Comparison of ENCODE assay signal across 12 cellular contexts in the genomic region with DNA sequence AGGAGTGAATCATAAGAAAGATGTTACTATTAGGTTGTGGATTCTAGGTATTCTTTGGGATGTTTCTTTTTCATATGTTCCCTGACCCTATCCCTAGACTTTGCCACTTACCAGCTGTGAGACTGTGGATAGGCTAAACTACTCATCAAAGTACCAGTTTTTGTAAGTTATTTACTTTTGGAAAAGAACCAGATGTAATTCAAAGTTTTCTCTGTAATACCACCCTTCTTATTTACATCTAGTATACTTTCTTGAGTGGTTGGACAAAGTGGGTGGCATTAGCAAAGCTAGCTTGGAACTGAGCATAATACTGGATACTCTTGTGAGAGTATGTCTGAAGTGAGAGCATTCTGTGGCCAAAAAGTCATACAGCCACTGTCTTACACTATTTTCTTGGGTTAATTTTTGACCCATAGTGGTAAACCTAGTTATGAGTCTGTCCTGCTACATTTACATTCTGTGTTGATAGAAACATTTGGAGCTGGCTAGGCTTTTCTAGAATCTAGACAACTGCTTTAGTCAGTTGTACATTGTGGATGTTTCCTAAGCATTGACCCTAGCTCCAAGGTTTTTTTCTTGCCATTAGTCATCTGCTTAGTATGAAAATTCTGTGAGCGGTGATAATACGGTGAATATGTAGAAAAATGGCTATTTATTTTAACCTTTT. TPM values are rescaled to one million over a fixed set of nuclear protein-coding genes. Genes with fewer than 3 reads are reported as not detected.
DNase-seq lines count a peak whose midpoint lies in the region; ATAC-seq, FAIRE-seq and TF ChIP-seq lines count a peak whose summit lies in the region.
"Had no signal": no experiment of that assay in that cellular context is flagged by ENCODE, and none has a peak within 500 bp of the region (broad histone marks: within the 10 kb centered on the region; RNA-seq: fewer than 3 reads in every experiment).

No MANE protein-coding gene starts in this region.

- H4K5ac ChIP-seq in H9 (ENCODE audit: insufficient read length, low read depth, low read length): no peak overlapping the region

- H3K4me1 Mint-ChIP-seq in CD8-positive, alpha-beta T cell (ENCODE audit: low read depth): peaks cover 52% of the 10 kb centered on the region
- H3K4me1 Mint-ChIP-seq in H9: peaks cover 0 to 5% of the 10 kb centered on the region in 2 experiments; a peak in 1 of 4 replicates
- H3K4me1 Mint-ChIP-seq: nephron had no signal

- no peak overlapping the region for H3K4ac ChIP-seq in H9 (ENCODE audit: low read depth, low read length)

- 48 to 60% methylated on average over 2 of the region's 2 CpGs for WGBS in tibial nerve, 2 donors
- no CpG with 5 or more reads among the region's 2 CpGs for WGBS in H9 (ENCODE audit: extremely low coverage, insufficient read length, low lambda C conversion rate)

- no peak overlapping the region for H4K91ac ChIP-seq in H9 (ENCODE audit: insufficient read length, low read depth, low read length)

- no peak overlapping the region for H2BK20ac ChIP-seq in H9 (ENCODE audit: low read depth, low read length, poor library complexity, severe bottlenecking)

- H3K27me3 Mint-ChIP-seq in CD8-positive, alpha-beta T cell (ENCODE audit: low read depth): no peaks in the 10 kb centered on the region
- no peaks in the 10 kb centered on the region for H3K27me3 Mint-ChIP-seq in H9 (ENCODE audit: low read depth)
- H3K27me3 Mint-ChIP-seq: stimulated activated memory B cell treated with anti-CD40 and anti-IgM and Interleukin-4, amounts not matched to agents 10 μg/mL and 1 μg/mL and 100 μg/mL, for 72 hours had no signal

- no peak for TF ChIP-seq EP300 in tibial nerve (IDR thresholded peaks at IDR 0.05)

- no peak overlapping the region for H2AK5ac ChIP-seq in H9 (ENCODE audit: insufficient read length, low read length)

- CTCF ChIA-PET in CD8-positive, alpha-beta T cell (lab: Charles Lee): no interaction called here

- no peak overlapping the region for H3T11ph ChIP-seq in H9 (ENCODE audit: low read length)

- no peaks in the 10 kb centered on the region for H3K9me3 Mint-ChIP-seq in CD8-positive, alpha-beta T cell
- peaks cover 53 to 56% of the 10 kb centered on the region in 2 experiments for H3K9me3 Mint-ChIP-seq in H9
- H3K9me3 Mint-ChIP-seq: stimulated activated memory B cell treated with anti-CD40 and anti-IgM and Interleukin-4, amounts not matched to agents 10 μg/mL and 1 μg/mL and 100 μg/mL, for 72 hours had no signal

- H3K79me2 ChIP-seq in H9 (ENCODE audit: insufficient read depth, low read length): peaks cover 2% of the 10 kb centered on the region; the same call in 1 of the 2 replicates

- POLR2A ChIA-PET in CD8-positive, alpha-beta T cell (lab: Charles Lee): no interaction called here

- H3K9ac ChIP-seq in H9 (ENCODE audit: extremely low read depth, insufficient read length, low read length): no peak overlapping the region

- H3K27ac Mint-ChIP-seq in CD8-positive, alpha-beta T cell: no peak overlapping the region
- H3K27ac Mint-ChIP-seq in H9: no peak overlapping the region
- H3K27ac Mint-ChIP-seq: stimulated activated memory B cell treated with anti-CD40 and anti-IgM and Interleukin-4, amounts not matched to agents 10 μg/mL and 1 μg/mL and 100 μg/mL, for 72 hours had no signal

- no peaks in the 10 kb centered on the region for H4K20me1 ChIP-seq in H9 (ENCODE audit: control insufficient read depth, insufficient read depth, insufficient read length)

- H4K8ac ChIP-seq in H9 (replicated peaks; ENCODE audit: insufficient read length, low read depth, low read length): no peak overlapping the region

- no peak overlapping the region for H3K23ac ChIP-seq in H9 (ENCODE audit: insufficient read length, low read depth, low read length)

- no peak for DNase-seq in CD8-positive, alpha-beta T cell
- DNase-seq in fibroblast of pulmonary artery (ENCODE audit: low read depth): peak; percentile 48
- DNase-seq in tibial nerve (ENCODE audit: low spot score in 2 of 2): no peak
- no peak for DNase-seq in H54 (ENCODE audit: insufficient read length, low spot score)
- no peak for DNase-seq in H9
- DNase-seq in MV-4-11 (lab: John Stamatoyannopoulos, UW): no peak
- DNase-seq: effector memory CD4-positive, alpha-beta T cell; KG1 had no signal

- H3K4me1 ChIP-seq in CD8-positive, alpha-beta T cell (ENCODE audit: insufficient read depth, low read length): peaks cover 21% of the 10 kb centered on the region
- H3K4me1 ChIP-seq in tibial nerve (peaks cover 0 to 27% (median 11%) of the 10 kb centered on the region in 4 donors), H9 (ENCODE audit: insufficient read depth, low read length) (no peaks in the 10 kb centered on the region)

- no peaks in the 10 kb centered on the region for H3K9me3 ChIP-seq in CD8-positive, alpha-beta T cell (ENCODE audit: low read length)
- H3K9me3 ChIP-seq in tibial nerve (no peaks in the 10 kb centered on the region), H9 (ENCODE audit: control insufficient read depth, low read depth, low read length) (peaks cover 18% of the 10 kb centered on the region)

- no peak overlapping the region for H2BK15ac ChIP-seq in H9 (ENCODE audit: low read depth, low read length)

- no peak overlapping the region for H2AFZ ChIP-seq in H9 (ENCODE audit: low read length)

- no peak overlapping the region for H3K14ac ChIP-seq in H9 (ENCODE audit: insufficient read depth, low read length)

- no peak overlapping the region for H3K27ac ChIP-seq in CD8-positive, alpha-beta T cell (ENCODE audit: low read depth, low read length)
- H3K27ac ChIP-seq in tibial nerve (no peak overlapping the region), H9 (ENCODE audit: insufficient read length, low read depth, low read length) (no peak overlapping the region)

- H3K23me2 ChIP-seq in H9 (ENCODE audit: insufficient read length, low read depth, low read length, poor library complexity, severe bottlenecking): no peaks in the 10 kb centered on the region

- no peaks in the 10 kb centered on the region for H3K27me3 ChIP-seq in CD8-positive, alpha-beta T cell (ENCODE audit: insufficient read depth, low read length)
- H3K27me3 ChIP-seq in tibial nerve (no peaks in the 10 kb centered on the region), H9 (ENCODE audit: insufficient read depth, low read length) (no peaks in the 10 kb centered on the region)

- peak overlapping the region; percentile 8 for H3K4me3 Mint-ChIP-seq in CD8-positive, alpha-beta T cell
- H3K4me3 Mint-ChIP-seq in H9: no peak overlapping the region
- H3K4me3 Mint-ChIP-seq: nephron; stimulated activated memory B cell treated with anti-CD40 and anti-IgM and Interleukin-4, amounts not matched to agents 10 μg/mL and 1 μg/mL and 100 μg/mL, for 72 hours had no signal

- no peak for TF ChIP-seq CTCF in CD8-positive, alpha-beta T cell (IDR thresholded peaks at IDR 0.05)
- TF ChIP-seq CTCF in fibroblast of pulmonary artery (IDR thresholded peaks at IDR 0.05; ENCODE audit: low read length, missing control alignments): no peak
- no peak for TF ChIP-seq CTCF in tibial nerve (IDR thresholded peaks at IDR 0.05)
- no peak for TF ChIP-seq CTCF in H9 (conservative IDR thresholded peaks at IDR 0.05)

- TF ChIP-seq POLR2A in tibial nerve (IDR thresholded peaks at IDR 0.05) (no peak), H54 (IDR thresholded peaks at IDR 0.05; ENCODE audit: low read depth, low read length) (no peak)

- intact Hi-C loops in CD8-positive, alpha-beta T cell (cut with DNase I, micrococcal nuclease): no loop called here

- no peak overlapping the region for H3K56ac ChIP-seq in H9 (ENCODE audit: insufficient read length, low read depth, low read length)

- peaks cover 2% of the 10 kb centered on the region for H3K36me3 Mint-ChIP-seq in CD8-positive, alpha-beta T cell
- H3K36me3 Mint-ChIP-seq in H9 (ENCODE audit: insufficient read depth in 1 of 3, low read depth in 3 of 3): peaks cover 7 to 24% (median 11%) of the 10 kb centered on the region in 3 experiments
- H3K36me3 Mint-ChIP-seq: stimulated activated memory B cell treated with anti-CD40 and anti-IgM and Interleukin-4, amounts not matched to agents 10 μg/mL and 1 μg/mL and 100 μg/mL, for 72 hours had no signal

- ATAC-seq in CD8-positive, alpha-beta T cell: no peak
- ATAC-seq in GM21381 (IDR thresholded peaks at IDR 0.05; ENCODE audit: unreplicated experiment) (peak; percentile 75), HG03460 (IDR thresholded peaks at IDR 0.05; ENCODE audit: unreplicated experiment) (peak; percentile 90)
- ATAC-seq: stimulated activated memory B cell treated with anti-CD40 and anti-IgM and Interleukin-4, amounts not matched to agents 10 μg/mL and 1 μg/mL and 100 μg/mL, for 72 hours had no signal

- FAIRE-seq in H54 (lab: Jason Lieb, UNC): no peak

- H2BK120ac ChIP-seq in H9 (ENCODE audit: low read depth, low read length, poor library complexity, severe bottlenecking): no peak overlapping the region

- H3K4me3 ChIP-seq in CD8-positive, alpha-beta T cell (ENCODE audit: low read depth, low read length): no peak overlapping the region
- H3K4me3 ChIP-seq in fibroblast of pulmonary artery (replicated peaks; ENCODE audit: low read depth, low read length) (peak overlapping the region; percentile 47), tibial nerve (no peak overlapping the region)

- no peaks in the 10 kb centered on the region for H3K36me3 ChIP-seq in CD8-positive, alpha-beta T cell (ENCODE audit: insufficient read depth, low read length)
- no peaks in the 10 kb centered on the region for H3K36me3 ChIP-seq in tibial nerve

- no peak overlapping the region for H3K18ac ChIP-seq in H9 (ENCODE audit: insufficient read length, low read depth, low read length)

- no peak overlapping the region for H2BK5ac ChIP-seq in H9 (ENCODE audit: insufficient read length, low read length)

- H2BK12ac ChIP-seq in H9 (ENCODE audit: insufficient read length, low read depth, low read length): no peak overlapping the region

- no peaks in the 10 kb centered on the region for H3K79me1 ChIP-seq in H9 (ENCODE audit: insufficient read depth, low read depth, low read length, poor library complexity, severe bottlenecking)

- no peak overlapping the region for H3K4me2 ChIP-seq in H9 (ENCODE audit: insufficient read depth, insufficient read length, low read length)

RNA-seq across cellular contexts. Expression of gene KDM6A, which starts 41.7 kb away (rescaled TPM):
- total RNA-seq in CD8-positive, alpha-beta T cell: 10 to 100 TPM; 61.5 to 63.5 TPM
- total RNA-seq in tibial nerve (10 to 100 TPM; 25.9 to 51.0 (median 34.9) TPM), H9 (2021) (41.1 and 42.8 TPM in 2 replicates)
